31 cellular contexts compared by ENCODE assay signal in the genomic region with DNA sequence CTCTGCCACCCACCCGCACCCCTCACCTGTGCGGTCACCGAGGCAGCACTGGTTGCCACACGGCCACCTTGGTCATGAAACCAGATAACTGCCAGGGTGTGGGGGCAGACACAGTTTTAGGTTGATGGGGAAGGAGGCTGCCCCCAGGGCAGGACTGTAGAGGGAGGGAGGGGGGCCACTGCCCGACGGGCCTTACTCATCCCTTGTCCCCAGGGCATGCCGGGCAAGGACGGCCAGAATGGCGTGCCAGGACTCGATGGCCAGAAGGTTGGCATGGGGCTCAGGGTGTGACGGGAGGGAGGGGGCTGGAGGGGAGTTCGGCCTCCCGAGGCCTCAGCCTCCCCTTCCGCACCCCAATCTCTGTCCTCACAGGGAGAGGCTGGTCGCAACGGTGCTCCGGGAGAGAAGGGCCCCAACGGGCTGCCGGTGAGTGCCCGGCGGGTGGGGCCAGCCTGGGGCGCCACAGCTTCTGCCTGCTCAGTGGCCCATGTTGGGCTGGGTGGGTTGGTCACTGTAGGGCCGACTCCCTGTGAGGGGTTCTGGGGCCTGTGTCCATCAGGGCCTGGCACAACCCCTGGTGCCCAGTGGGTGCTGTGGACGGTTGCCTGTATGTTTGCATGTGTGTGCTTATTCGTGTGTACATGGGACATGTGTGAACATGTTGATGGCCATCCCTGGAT. TPM values are rescaled to one million over a fixed set of nuclear protein-coding genes. Genes with fewer than 3 reads are reported as not detected.
"Had no signal": no experiment of that assay in that cellular context is flagged by ENCODE, and none has a peak within 500 bp of the region (broad histone marks: within the 10 kb centered on the region; RNA-seq: fewer than 3 reads in every experiment).

No MANE protein-coding gene starts in this region.

- H3K27me3 ChIP-seq: breast epithelium, sigmoid colon, vagina had no signal

- H3K27ac Mint-ChIP-seq: activated CD8-positive, alpha-beta T cell treated with anti-CD3 and anti-CD28 coated beads for 36 hours; activated naive CD4-positive, alpha-beta T cell treated with anti-CD3 and anti-CD28 coated beads, Interleukin-2, amount 50 U/mL, for 72 hours; activated T-helper 2 cell treated with anti-CD3 and anti-CD28 coated beads, Interferon-gamma antibody, Interleukin-2, Interleukin-4, amounts not matched to agents 10 μg/mL and 5 μg/mL and 100 μg/mL, durations not matched to agents 14 hours and 24 hours and 36 hours; dendritic cell treated with granulocyte-macrophage colony-stimulating factor and Interleukin-4, amounts not matched to agents 40 ng/mL and 50 ng/mL, for 4 days; naive thymus-derived CD8-positive, alpha-beta T cell; stimulated activated memory B cell treated with anti-CD40 and anti-IgM and Interleukin-4, amounts not matched to agents 10 μg/mL and 1 μg/mL and 100 μg/mL, for 72 hours; stimulated activated naive CD8-positive, alpha-beta T cell treated with anti-CD3 and anti-CD28 coated beads, Interleukin-15, amount 100 ng/mL, for 72 hours; type B pancreatic cell; WTC11 had no signal

- H3K27ac ChIP-seq: breast epithelium, epithelial cell of prostate, esophagus squamous epithelium, sigmoid colon, vagina had no signal

- H3K4me3 ChIP-seq: breast epithelium, esophagus squamous epithelium, sigmoid colon, vagina had no signal

- H3K4me3 Mint-ChIP-seq: activated CD8-positive, alpha-beta T cell treated with anti-CD3 and anti-CD28 coated beads for 36 hours; activated T-cell treated with anti-CD3 and anti-CD28 coated beads, Interleukin-2, amount 50 U/mL, for 4 hours; dendritic cell treated with granulocyte-macrophage colony-stimulating factor and Interleukin-4, amounts not matched to agents 40 ng/mL and 50 ng/mL, for 4 days; naive thymus-derived CD8-positive, alpha-beta T cell; neural crest cell; stimulated activated memory B cell treated with anti-CD40 and anti-IgM and Interleukin-4, amounts not matched to agents 10 μg/mL and 1 μg/mL and 100 μg/mL, for 72 hours; stimulated activated naive CD8-positive, alpha-beta T cell treated with anti-CD3 and anti-CD28 coated beads, Interleukin-15, amount 100 ng/mL, for 72 hours; type B pancreatic cell; WTC11 had no signal

- DNase-seq: activated CD4-positive, alpha-beta T cell treated with anti-CD3 and anti-CD28 coated beads for 1 hour; activated CD4-positive, alpha-beta T cell treated with anti-CD3 and anti-CD28 coated beads, Interleukin-2, amount 50 U/mL, for 1 hour; activated CD8-positive, alpha-beta T cell treated with anti-CD3 and anti-CD28 coated beads for 36 hours; activated T-cell treated with anti-CD3 and anti-CD28 coated beads, Interleukin-2, amount 50 U/mL, for 4 hours; central memory CD4-positive, alpha-beta T cell; esophagus squamous epithelium; glutamatergic neuron; islet precursor cell; left cardiac atrium; midbrain; occipital lobe; posterior cingulate gyrus; sigmoid colon; small intestine; stimulated activated CD4-positive, alpha-beta T cell treated with anti-CD3 and anti-CD28 coated beads, Interleukin-4, amount 100 ng/mL, for 4 hours; stimulated activated CD8-positive, alpha-beta memory T cell treated with anti-CD3 and anti-CD28 coated beads, Interleukin-4, amount 100 ng/mL, for 48 hours; stimulated activated naive CD8-positive, alpha-beta T cell treated with anti-CD3 and anti-CD28 coated beads, Interleukin-15, amount 100 ng/mL, for 72 hours; substantia nigra; T-helper 2 cell had no signal

- H3K9me3 Mint-ChIP-seq: activated CD8-positive, alpha-beta T cell treated with anti-CD3 and anti-CD28 coated beads for 36 hours; activated naive CD4-positive, alpha-beta T cell treated with anti-CD3 and anti-CD28 coated beads, Interleukin-2, amount 50 U/mL, for 72 hours; activated T-cell treated with anti-CD3 and anti-CD28 coated beads, Interleukin-2, amount 50 U/mL, for 4 hours; activated T-helper 2 cell treated with anti-CD3 and anti-CD28 coated beads, Interferon-gamma antibody, Interleukin-2, Interleukin-4, amounts not matched to agents 10 μg/mL and 5 μg/mL and 100 μg/mL, durations not matched to agents 14 hours and 24 hours and 36 hours; dendritic cell treated with granulocyte-macrophage colony-stimulating factor and Interleukin-4, amounts not matched to agents 40 ng/mL and 50 ng/mL, for 4 days; naive thymus-derived CD8-positive, alpha-beta T cell; neural crest cell; stimulated activated memory B cell treated with anti-CD40 and anti-IgM and Interleukin-4, amounts not matched to agents 10 μg/mL and 1 μg/mL and 100 μg/mL, for 72 hours; stimulated activated naive CD8-positive, alpha-beta T cell treated with anti-CD3 and anti-CD28 coated beads, Interleukin-15, amount 100 ng/mL, for 72 hours; type B pancreatic cell; WTC11 had no signal

- H3K9me3 ChIP-seq: breast epithelium, esophagus squamous epithelium, sigmoid colon, vagina had no signal

- FAIRE-seq: frontal cortex, small intestine had no signal

- H3K36me3 ChIP-seq: breast epithelium, esophagus squamous epithelium, sigmoid colon, vagina had no signal

- H3K36me3 Mint-ChIP-seq: activated naive CD4-positive, alpha-beta T cell treated with anti-CD3 and anti-CD28 coated beads, Interleukin-2, amount 50 U/mL, for 72 hours; naive thymus-derived CD8-positive, alpha-beta T cell; stimulated activated memory B cell treated with anti-CD40 and anti-IgM and Interleukin-4, amounts not matched to agents 10 μg/mL and 1 μg/mL and 100 μg/mL, for 72 hours; type B pancreatic cell had no signal

- H3K27me3 Mint-ChIP-seq: activated CD8-positive, alpha-beta T cell treated with anti-CD3 and anti-CD28 coated beads for 36 hours; naive thymus-derived CD8-positive, alpha-beta T cell; stimulated activated memory B cell treated with anti-CD40 and anti-IgM and Interleukin-4, amounts not matched to agents 10 μg/mL and 1 μg/mL and 100 μg/mL, for 72 hours; stimulated activated naive CD8-positive, alpha-beta T cell treated with anti-CD3 and anti-CD28 coated beads, Interleukin-15, amount 100 ng/mL, for 72 hours; type B pancreatic cell had no signal

RNA-seq across cellular contexts. Expression of gene COL9A3, which starts 11.8 kb away (rescaled TPM):
- total RNA-seq: activated CD8-positive, alpha-beta T cell treated with anti-CD3 and anti-CD28 coated beads for 36 hours; activated naive CD4-positive, alpha-beta T cell treated with anti-CD3 and anti-CD28 coated beads, Interleukin-2, amount 50 U/mL, for 72 hours had no signal
